ENCODE assay signal across 30 cellular contexts in genomic region chr2:161017780-161018440, GRCh38.
DNase-seq lines count a peak whose midpoint lies in the region; ATAC-seq and TF ChIP-seq lines count a peak whose summit lies in the region.
"Had no signal": no experiment of that assay in that cellular context is flagged by ENCODE, and none has a peak within 500 bp of the region (broad histone marks: within the 10 kb centered on the region; RNA-seq: fewer than 3 reads in every experiment).

No MANE protein-coding gene starts in this region.

- no peaks in the 10 kb centered on the region for H3K27me3 Mint-ChIP-seq in nephron (ENCODE audit: low read depth)
- peaks cover 16% of the 10 kb centered on the region for H3K27me3 Mint-ChIP-seq in activated CD4-positive, alpha-beta T cell treated with anti-CD3 and anti-CD28 coated beads, Interleukin-2, amount 10 ng/mL, durations not matched to agents 24 days and 14 days

- H3K27ac Mint-ChIP-seq in nephron: peak overlapping the region; percentile 13 to 88 (median 75)
- H3K27ac Mint-ChIP-seq in activated CD4-positive, alpha-beta T cell treated with anti-CD3 and anti-CD28 coated beads, Interleukin-2, amount 10 ng/mL, durations not matched to agents 24 days and 14 days: no peak overlapping the region
- H3K27ac Mint-ChIP-seq: activated B cell treated with CpG ODN at 0.5 μM for 24 hours; activated naive CD4-positive, alpha-beta T cell treated with anti-CD3 and anti-CD28 coated beads, Interleukin-2, amount 10 ng/mL, durations not matched to agents 7 days and 5 days; activated T-helper 1 cell treated with anti-CD3 and anti-CD28 coated beads, Interleukin-12 subunit alpha, Interleukin-12 subunit beta, Interleukin-2, Interleukin-4 antibody, amounts not matched to agents 30 ng/mL and 10 ng/mL and 1 ng/mL, durations not matched to agents 14 hours and 24 hours and 36 hours; memory B cell; T-cell had no signal

- ATAC-seq in heart left ventricle (peak in 3 of 4 donors; percentile 61 to 72 (median 61)), HG03196 (IDR thresholded peaks at IDR 0.05; ENCODE audit: unreplicated experiment) (no peak)
- ATAC-seq: A549, T-cell had no signal

- H3K4me3 ChIP-seq in adipocyte (ENCODE audit: low read length) (peak overlapping the region; percentile 17), heart left ventricle (no peak overlapping the region)
- H3K4me3 ChIP-seq: A549, esophagus muscularis mucosa, SJCRH30, stomach, tibial artery had no signal

- TF ChIP-seq CTCF in AG09319 (IDR thresholded peaks at IDR 0.05; ENCODE audit: low read depth, low read length) (no peak), heart left ventricle (IDR thresholded peaks at IDR 0.05) (no peak), nephron (IDR thresholded peaks at IDR 0.05; ENCODE audit: unreplicated experiment in 3 of 3) (no peak)

- peaks cover 20% of the 10 kb centered on the region for H3K4me1 Mint-ChIP-seq in nephron
- no peaks in the 10 kb centered on the region for H3K4me1 Mint-ChIP-seq in activated CD4-positive, alpha-beta T cell treated with anti-CD3 and anti-CD28 coated beads, Interleukin-2, amount 10 ng/mL, durations not matched to agents 24 days and 14 days
- H3K4me1 Mint-ChIP-seq: activated B cell treated with CpG ODN at 0.5 μM for 24 hours; activated naive CD4-positive, alpha-beta T cell treated with anti-CD3 and anti-CD28 coated beads, Interleukin-2, amount 10 ng/mL, durations not matched to agents 7 days and 5 days; memory B cell; T-cell had no signal

- no peak overlapping the region for H3K9ac ChIP-seq in adipocyte (ENCODE audit: low read length)

- no peak overlapping the region for H3K4me3 Mint-ChIP-seq in nephron
- no peak overlapping the region for H3K4me3 Mint-ChIP-seq in activated CD4-positive, alpha-beta T cell treated with anti-CD3 and anti-CD28 coated beads, Interleukin-2, amount 10 ng/mL, durations not matched to agents 24 days and 14 days
- H3K4me3 Mint-ChIP-seq: activated B cell treated with CpG ODN at 0.5 μM for 24 hours; activated naive CD4-positive, alpha-beta T cell treated with anti-CD3 and anti-CD28 coated beads, Interleukin-2, amount 10 ng/mL, durations not matched to agents 7 days and 5 days; activated T-helper 1 cell treated with anti-CD3 and anti-CD28 coated beads, Interleukin-12 subunit alpha, Interleukin-12 subunit beta, Interleukin-2, Interleukin-4 antibody, amounts not matched to agents 30 ng/mL and 10 ng/mL and 1 ng/mL, durations not matched to agents 14 hours and 24 hours and 36 hours; memory B cell; T-cell had no signal

- WGBS in heart left ventricle, 4 donors: 27 to 53% (median 40%) methylated on average over 3 of the region's 3 CpGs

- H3K9me3 ChIP-seq in adipocyte (ENCODE audit: control insufficient read depth, low read length) (peaks cover 3% of the 10 kb centered on the region), heart left ventricle (peaks cover 0 to 13% (median 1%) of the 10 kb centered on the region in 12 donors)

- intact Hi-C loops in heart left ventricle (cut with DNase I): no loop called here
- intact Hi-C loops in activated CD4-positive, alpha-beta T cell treated with anti-CD3 and anti-CD28 coated beads, Interleukin-2, amount 10 ng/mL, durations not matched to agents 24 days and 14 days (cut with micrococcal nuclease): no loop called here

- peaks cover 40% of the 10 kb centered on the region for H3K9me3 Mint-ChIP-seq in nephron
- H3K9me3 Mint-ChIP-seq in activated CD4-positive, alpha-beta T cell treated with anti-CD3 and anti-CD28 coated beads, Interleukin-2, amount 10 ng/mL, durations not matched to agents 24 days and 14 days: peaks cover 27% of the 10 kb centered on the region

- TF ChIP-seq POLR2A in heart left ventricle (IDR thresholded peaks at IDR 0.05): no peak

- peaks cover 10% of the 10 kb centered on the region for H3K4me1 ChIP-seq in adipocyte (ENCODE audit: control insufficient read depth, insufficient read depth, low read length)
- peaks cover 0 to 9% (median 3%) of the 10 kb centered on the region in 12 donors for H3K4me1 ChIP-seq in heart left ventricle
- H3K4me1 ChIP-seq: A549, SJCRH30, stomach, tibial artery had no signal

- no peaks in the 10 kb centered on the region for H3K36me3 ChIP-seq in adipocyte (ENCODE audit: control insufficient read depth, insufficient read depth, low read length, severe bottlenecking)
- no peaks in the 10 kb centered on the region for H3K36me3 ChIP-seq in heart left ventricle
- H3K36me3 ChIP-seq: esophagus muscularis mucosa, SJCRH30, stomach, tibial artery had no signal

- H3K27ac ChIP-seq in heart left ventricle: peak overlapping the region in 1 of 12 donors; percentile 4
- H3K27ac ChIP-seq: A549, esophagus muscularis mucosa, SJCRH30, stomach, tibial artery had no signal

- H3K27me3 ChIP-seq in adipocyte (replicated peaks; ENCODE audit: control insufficient read depth, insufficient read depth, low read length) (no peaks in the 10 kb centered on the region), heart left ventricle (no peaks in the 10 kb centered on the region)
- H3K27me3 ChIP-seq: esophagus muscularis mucosa, SJCRH30, stomach, tibial artery had no signal

- H3K36me3 Mint-ChIP-seq in nephron (ENCODE audit: low read depth): no peaks in the 10 kb centered on the region
- H3K36me3 Mint-ChIP-seq in activated CD4-positive, alpha-beta T cell treated with anti-CD3 and anti-CD28 coated beads, Interleukin-2, amount 10 ng/mL, durations not matched to agents 24 days and 14 days (ENCODE audit: low read depth): no peaks in the 10 kb centered on the region
- H3K36me3 Mint-ChIP-seq: activated naive CD4-positive, alpha-beta T cell treated with anti-CD3 and anti-CD28 coated beads, Interleukin-2, amount 10 ng/mL, durations not matched to agents 7 days and 5 days; T-cell had no signal

- peak; percentile 16 for DNase-seq in AG09319 (ENCODE audit: extremely low read depth, low read depth)
- DNase-seq in adipocyte (ENCODE audit: low read depth): peak; percentile 52
- no peak for DNase-seq in heart left ventricle
- DNase-seq in medulla oblongata (ENCODE audit: extremely low spot score): no peak
- DNase-seq in activated CD4-positive, alpha-beta T cell treated with anti-CD3 and anti-CD28 coated beads, Interleukin-2, amount 10 ng/mL, durations not matched to agents 24 days and 14 days: no peak
- no peak for DNase-seq in cortex of kidney (lab: John Stamatoyannopoulos, UW)
- DNase-seq: activated B cell treated with CpG ODN at 0.5 μM for 24 hours; activated CD4-positive, alpha-beta T cell treated with anti-CD3 and anti-CD28 coated beads, Interleukin-2, amount 50 U/mL, for 48 hours; activated CD8-positive, alpha-beta memory T cell treated with anti-CD3 and anti-CD28 coated beads, Interleukin-2, amount 50 U/mL, for 4 hours; activated naive CD4-positive, alpha-beta T cell treated with anti-CD3 and anti-CD28 coated beads, Interleukin-2, amount 10 ng/mL, durations not matched to agents 7 days and 5 days; aorta; HCEC 1CT; kidney glomerular epithelial cell; NCI-H1092 treated with DMSO at 0.1 percent for 48 hours; NCI-H1930; NCI-H526 treated with DMSO at 0.1 percent for 48 hours; nucleus accumbens; small intestine; stimulated activated CD4-positive, alpha-beta T cell treated with anti-CD3 and anti-CD28 coated beads, Interleukin-1b, Interleukin-23, amount 100 ng/mL, for 48 hours; stimulated activated CD8-positive, alpha-beta memory T cell treated with anti-CD3 and anti-CD28 coated beads, Interleukin-4, amount 100 ng/mL, for 48 hours; stomach; T-cell; tibial artery had no signal

Comparison
In these comparisons a context has a peak if more than half of its experiments do, and no peak if none do; other contexts are left out.
1. DNase-seq: peak in AG09319 (single experiment) and adipocyte (single experiment); none in heart left ventricle (0 of 5), medulla oblongata (single experiment), activated CD4-positive, alpha-beta T cell treated with anti-CD3 and anti-CD28 coated beads, Interleukin-2, amount 10 ng/mL, durations not matched to agents 24 days and 14 days (single experiment) and cortex of kidney (single experiment).